In the genomic region with DNA sequence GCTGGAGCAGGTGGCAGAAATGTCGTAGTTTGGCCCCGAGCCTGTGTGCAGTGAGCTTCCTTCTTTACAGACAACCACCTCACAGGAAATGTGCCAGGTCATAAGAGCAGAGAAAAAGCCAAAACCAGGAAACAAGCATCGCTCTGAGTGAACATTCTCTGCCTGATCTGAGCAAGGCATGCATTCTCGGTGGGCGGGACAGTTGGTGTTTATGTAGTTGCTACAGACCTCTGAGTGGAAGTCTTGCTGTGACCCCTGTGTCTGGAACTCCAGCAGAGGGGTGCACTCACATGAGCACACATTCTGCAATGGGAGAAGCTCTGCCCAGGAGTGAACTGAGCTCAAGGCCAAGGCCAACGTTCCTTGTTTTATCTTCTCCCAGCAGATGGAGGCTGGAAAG, we compare ENCODE assay signal across 2 cellular contexts.
TF ChIP-seq lines count a peak whose summit lies in the region.

No MANE protein-coding gene starts in this region.

TF ChIP-seq in liver, 16 proteins besides CTCF, POLR2A, EP300 and RAD21 (continued from another document):
- TF ChIP-seq, protein P1, sequence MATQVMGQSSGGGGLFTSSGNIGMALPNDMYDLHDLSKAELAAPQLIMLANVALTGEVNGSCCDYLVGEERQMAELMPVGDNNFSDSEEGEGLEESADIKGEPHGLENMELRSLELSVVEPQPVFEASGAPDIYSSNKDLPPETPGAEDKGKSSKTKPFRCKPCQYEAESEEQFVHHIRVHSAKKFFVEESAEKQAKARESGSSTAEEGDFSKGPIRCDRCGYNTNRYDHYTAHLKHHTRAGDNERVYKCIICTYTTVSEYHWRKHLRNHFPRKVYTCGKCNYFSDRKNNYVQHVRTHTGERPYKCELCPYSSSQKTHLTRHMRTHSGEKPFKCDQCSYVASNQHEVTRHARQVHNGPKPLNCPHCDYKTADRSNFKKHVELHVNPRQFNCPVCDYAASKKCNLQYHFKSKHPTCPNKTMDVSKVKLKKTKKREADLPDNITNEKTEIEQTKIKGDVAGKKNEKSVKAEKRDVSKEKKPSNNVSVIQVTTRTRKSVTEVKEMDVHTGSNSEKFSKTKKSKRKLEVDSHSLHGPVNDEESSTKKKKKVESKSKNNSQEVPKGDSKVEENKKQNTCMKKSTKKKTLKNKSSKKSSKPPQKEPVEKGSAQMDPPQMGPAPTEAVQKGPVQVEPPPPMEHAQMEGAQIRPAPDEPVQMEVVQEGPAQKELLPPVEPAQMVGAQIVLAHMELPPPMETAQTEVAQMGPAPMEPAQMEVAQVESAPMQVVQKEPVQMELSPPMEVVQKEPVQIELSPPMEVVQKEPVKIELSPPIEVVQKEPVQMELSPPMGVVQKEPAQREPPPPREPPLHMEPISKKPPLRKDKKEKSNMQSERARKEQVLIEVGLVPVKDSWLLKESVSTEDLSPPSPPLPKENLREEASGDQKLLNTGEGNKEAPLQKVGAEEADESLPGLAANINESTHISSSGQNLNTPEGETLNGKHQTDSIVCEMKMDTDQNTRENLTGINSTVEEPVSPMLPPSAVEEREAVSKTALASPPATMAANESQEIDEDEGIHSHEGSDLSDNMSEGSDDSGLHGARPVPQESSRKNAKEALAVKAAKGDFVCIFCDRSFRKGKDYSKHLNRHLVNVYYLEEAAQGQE (IDR thresholded peaks at IDR 0.05): no peak

TF ChIP-seq in HepG2, 621 proteins besides CTCF, POLR2A, EP300 and RAD21 (continued from another document):
- TF ChIP-seq, protein P2, sequence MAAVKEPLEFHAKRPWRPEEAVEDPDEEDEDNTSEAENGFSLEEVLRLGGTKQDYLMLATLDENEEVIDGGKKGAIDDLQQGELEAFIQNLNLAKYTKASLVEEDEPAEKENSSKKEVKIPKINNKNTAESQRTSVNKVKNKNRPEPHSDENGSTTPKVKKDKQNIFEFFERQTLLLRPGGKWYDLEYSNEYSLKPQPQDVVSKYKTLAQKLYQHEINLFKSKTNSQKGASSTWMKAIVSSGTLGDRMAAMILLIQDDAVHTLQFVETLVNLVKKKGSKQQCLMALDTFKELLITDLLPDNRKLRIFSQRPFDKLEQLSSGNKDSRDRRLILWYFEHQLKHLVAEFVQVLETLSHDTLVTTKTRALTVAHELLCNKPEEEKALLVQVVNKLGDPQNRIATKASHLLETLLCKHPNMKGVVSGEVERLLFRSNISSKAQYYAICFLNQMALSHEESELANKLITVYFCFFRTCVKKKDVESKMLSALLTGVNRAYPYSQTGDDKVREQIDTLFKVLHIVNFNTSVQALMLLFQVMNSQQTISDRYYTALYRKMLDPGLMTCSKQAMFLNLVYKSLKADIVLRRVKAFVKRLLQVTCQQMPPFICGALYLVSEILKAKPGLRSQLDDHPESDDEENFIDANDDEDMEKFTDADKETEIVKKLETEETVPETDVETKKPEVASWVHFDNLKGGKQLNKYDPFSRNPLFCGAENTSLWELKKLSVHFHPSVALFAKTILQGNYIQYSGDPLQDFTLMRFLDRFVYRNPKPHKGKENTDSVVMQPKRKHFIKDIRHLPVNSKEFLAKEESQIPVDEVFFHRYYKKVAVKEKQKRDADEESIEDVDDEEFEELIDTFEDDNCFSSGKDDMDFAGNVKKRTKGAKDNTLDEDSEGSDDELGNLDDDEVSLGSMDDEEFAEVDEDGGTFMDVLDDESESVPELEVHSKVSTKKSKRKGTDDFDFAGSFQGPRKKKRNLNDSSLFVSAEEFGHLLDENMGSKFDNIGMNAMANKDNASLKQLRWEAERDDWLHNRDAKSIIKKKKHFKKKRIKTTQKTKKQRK (IDR thresholded peaks at IDR 0.05; ENCODE audit: low read length): no peak
TF ChIP-seq in HepG2: peak in this region for 0.
